Comparison of ENCODE assay signal across 8 cellular contexts in genomic region chr15:99704444-99704838, GRCh38. TPM values are rescaled to one million over a fixed set of nuclear protein-coding genes. Genes with fewer than 3 reads are reported as not detected.
DNase-seq lines count a peak whose midpoint lies in the region; ATAC-seq, FAIRE-seq and TF ChIP-seq lines count a peak whose summit lies in the region.

No MANE protein-coding gene starts in this region.

- H3K27me3 ChIP-seq in OCI-LY1 (ENCODE audit: insufficient read depth, low read length) (no peaks in the 10 kb centered on the region), breast epithelium (no peaks in the 10 kb centered on the region)

- intact Hi-C loops in breast epithelium (cut with DNase I; ENCODE audit: low total_unique reads): no loop called here

- no peaks in the 10 kb centered on the region for H3F3A ChIP-seq in OCI-LY1 (ENCODE audit: insufficient read depth, low read length)

- H3K9me2 ChIP-seq in OCI-LY1 (ENCODE audit: low read depth, low read length): no peaks in the 10 kb centered on the region

- H3K9me3 Mint-ChIP-seq in stimulated activated memory B cell treated with anti-CD40 and anti-IgM and Interleukin-4, amounts not matched to agents 10 μg/mL and 1 μg/mL and 100 μg/mL, for 72 hours: no peaks in the 10 kb centered on the region

- H3K36me3 ChIP-seq in OCI-LY1 (ENCODE audit: insufficient read depth, low read length) (peaks cover 9% of the 10 kb centered on the region; the same call in 1 of the 2 replicates), breast epithelium (no peaks in the 10 kb centered on the region)

- H3K4me3 ChIP-seq in Jurkat, Clone E6-1 (ENCODE audit: low read length): no peak overlapping the region
- H3K4me3 ChIP-seq in OCI-LY1 (ENCODE audit: low read depth, low read length, poor library complexity, severe bottlenecking) (no peak overlapping the region), breast epithelium (no peak overlapping the region)

- no peak for TF ChIP-seq POLR2A in breast epithelium (IDR thresholded peaks at IDR 0.05)

- peaks cover 29% of the 10 kb centered on the region for H3K4me1 Mint-ChIP-seq in stimulated activated memory B cell treated with anti-CD40 and anti-IgM and Interleukin-4, amounts not matched to agents 10 μg/mL and 1 μg/mL and 100 μg/mL, for 72 hours

- no peak overlapping the region for H3K4me3 Mint-ChIP-seq in stimulated activated memory B cell treated with anti-CD40 and anti-IgM and Interleukin-4, amounts not matched to agents 10 μg/mL and 1 μg/mL and 100 μg/mL, for 72 hours

- peaks cover 33% of the 10 kb centered on the region for H3K4me1 ChIP-seq in OCI-LY1 (ENCODE audit: insufficient read depth, low read length, severe bottlenecking)
- H3K4me1 ChIP-seq in breast epithelium: peaks cover 0 to 3% of the 10 kb centered on the region in 2 donors

- TF ChIP-seq CTCF in OCI-LY1 (IDR thresholded peaks at IDR 0.05; ENCODE audit: low read length) (peak; percentile 79), breast epithelium (IDR thresholded peaks at IDR 0.05) (peak; percentile 75 to 83 (median 82))

- no peak overlapping the region for H3K27ac ChIP-seq in OCI-LY1 (ENCODE audit: low read depth, low read length, poor library complexity, severe bottlenecking)
- H3K27ac ChIP-seq in breast epithelium: peak overlapping the region; percentile 56 to 86

- ATAC-seq in GM21723 (IDR thresholded peaks at IDR 0.05; ENCODE audit: unreplicated experiment): peak; percentile 76
- peak; percentile 86 for ATAC-seq in stimulated activated memory B cell treated with anti-CD40 and anti-IgM and Interleukin-4, amounts not matched to agents 10 μg/mL and 1 μg/mL and 100 μg/mL, for 72 hours

- H4K20me1 ChIP-seq in OCI-LY1 (ENCODE audit: insufficient read depth, low read length): no peaks in the 10 kb centered on the region

- H3K36me3 Mint-ChIP-seq in stimulated activated memory B cell treated with anti-CD40 and anti-IgM and Interleukin-4, amounts not matched to agents 10 μg/mL and 1 μg/mL and 100 μg/mL, for 72 hours: peaks cover 18% of the 10 kb centered on the region

- H3K9me3 ChIP-seq in OCI-LY1 (ENCODE audit: low read length): no peaks in the 10 kb centered on the region
- H3K9me3 ChIP-seq in breast epithelium: no peaks in the 10 kb centered on the region

- H3K9ac ChIP-seq in OCI-LY1 (ENCODE audit: low read length): no peak overlapping the region

- H2AFZ ChIP-seq in OCI-LY1 (ENCODE audit: low read length): no peak overlapping the region

- FAIRE-seq in islet of Langerhans (lab: Jason Lieb, UNC): peak; percentile 98

- no peak overlapping the region for H3K4me2 ChIP-seq in OCI-LY1 (ENCODE audit: low read length)

- DNase-seq in activated T-cell treated with anti-CD3 and anti-CD28 coated beads for 24 hours (ENCODE audit: low read depth): peak; percentile 33
- no peak for DNase-seq in activated T-cell treated with anti-CD3 and anti-CD28 coated beads, Interleukin-2, amount 50 U/mL, for 48 hours
- peak; percentile 90 for DNase-seq in Jurkat, Clone E6-1 (ENCODE audit: low read depth, low spot score)
- DNase-seq in breast epithelium (ENCODE audit: low spot score in 2 of 2): no peak

- no peaks in the 10 kb centered on the region for H3K79me2 ChIP-seq in OCI-LY1 (ENCODE audit: insufficient read depth, low read length)

- peak overlapping the region; percentile 62 for H3K27ac Mint-ChIP-seq in stimulated activated memory B cell treated with anti-CD40 and anti-IgM and Interleukin-4, amounts not matched to agents 10 μg/mL and 1 μg/mL and 100 μg/mL, for 72 hours

- H3K27me3 Mint-ChIP-seq in stimulated activated memory B cell treated with anti-CD40 and anti-IgM and Interleukin-4, amounts not matched to agents 10 μg/mL and 1 μg/mL and 100 μg/mL, for 72 hours: no peaks in the 10 kb centered on the region

RNA-seq across cellular contexts. Expression of gene LYSMD4, which starts 28.8 kb away (rescaled TPM):
- polyA plus RNA-seq in Jurkat, Clone E6-1 (2012; ENCODE audit: insufficient read depth, insufficient read length): 11.7 TPM
- 10 to 100 TPM; 12.1 to 16.0 (median 12.2) TPM for total RNA-seq in breast epithelium

Comparison
In these comparisons a context has a peak if more than half of its experiments do, and no peak if none do; other contexts are left out.
1. DNase-seq: peak in activated T-cell treated with anti-CD3 and anti-CD28 coated beads for 24 hours (single experiment) and Jurkat, Clone E6-1 (single experiment); none in activated T-cell treated with anti-CD3 and anti-CD28 coated beads, Interleukin-2, amount 50 U/mL, for 48 hours (0 of 2) and breast epithelium (0 of 2).